9 cellular contexts compared by ENCODE assay signal in the genomic region with DNA sequence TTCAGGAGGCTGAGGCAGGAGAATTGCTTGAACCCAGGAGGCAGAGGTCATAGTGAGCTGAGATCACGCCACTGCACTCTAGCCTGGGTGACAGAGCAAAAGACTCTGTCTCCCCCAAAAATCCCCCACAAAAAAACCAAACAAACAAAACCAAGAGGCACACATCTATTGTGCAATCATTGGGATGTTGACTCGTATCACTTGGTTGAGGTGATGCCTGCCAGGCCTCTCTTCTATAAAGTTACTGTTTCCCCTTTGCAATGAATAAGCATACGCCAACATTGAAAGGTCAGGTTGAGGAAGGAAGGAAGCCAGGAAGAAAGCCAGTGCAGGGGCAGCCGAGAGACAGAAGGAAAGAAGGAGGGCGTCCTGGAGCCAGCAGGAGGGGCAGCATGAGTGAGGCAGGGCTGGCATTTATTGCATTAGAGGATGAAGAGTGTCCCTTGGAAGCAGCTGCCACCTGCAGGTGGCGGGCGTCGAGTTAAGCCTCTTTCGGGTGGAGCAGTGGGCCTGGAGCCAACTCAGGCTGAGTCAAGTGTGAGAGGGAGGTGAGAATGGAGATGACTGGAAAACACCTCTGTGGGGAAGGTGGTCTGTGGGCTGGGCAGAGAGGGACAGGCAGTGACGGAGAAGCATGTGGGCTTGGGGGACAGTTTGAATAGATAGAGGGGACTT. TPM values are rescaled to one million over a fixed set of nuclear protein-coding genes. Genes with fewer than 3 reads are reported as not detected.
DNase-seq lines count a peak whose midpoint lies in the region; ATAC-seq, FAIRE-seq and TF ChIP-seq lines count a peak whose summit lies in the region.
"Had no signal": no experiment of that assay in that cellular context is flagged by ENCODE, and none has a peak within 500 bp of the region (broad histone marks: within the 10 kb centered on the region; RNA-seq: fewer than 3 reads in every experiment).

No MANE protein-coding gene starts in this region.

- H3K9me3 ChIP-seq in Caco-2: no peaks in the 10 kb centered on the region
- H3K9me3 ChIP-seq in body of pancreas: no peaks in the 10 kb centered on the region
- H3K9me3 ChIP-seq: uterus had no signal

- DNase-seq in Caco-2 (no peak), HEK293T (ENCODE audit: extremely low spot score) (peak; percentile 49), NCI-H82 treated with DMSO at 0.1 percent for 48 hours (lab: John Stamatoyannopoulos, UW; ENCODE audit: unreplicated experiment) (peak; percentile 86), body of pancreas (peak; percentile 54 to 83 (median 76)), mucosa of gallbladder (ENCODE audit: low spot score) (peak; percentile 64), GM12892 (ENCODE audit: insufficient read length) (no peak)

- BruUV-seq in Caco-2 (replicated peaks; lab: Mats Ljungman, UMichigan): no TSS peak

- H3K27me3 Mint-ChIP-seq in Caco-2 (ENCODE audit: insufficient read depth, unreplicated experiment): no peaks in the 10 kb centered on the region

- H3K4me3 Mint-ChIP-seq in Caco-2 (ENCODE audit: unreplicated experiment): no peak overlapping the region

- intact Hi-C loops in Caco-2 (cut with micrococcal nuclease; ENCODE audit: unreplicated experiment) (loop anchor here (10.0 kb wide), 1 partner anchor 204 kb away; no protein-coding TSS in a partner anchor), body of pancreas (cut with DNase I) (no loop called here)

- H3K9me3 Mint-ChIP-seq in Caco-2 (ENCODE audit: unreplicated experiment): no peaks in the 10 kb centered on the region

- 31 to 37% methylated on average over 10 of the region's 10 CpGs for WGBS in body of pancreas, 2 donors

- TF ChIP-seq POLR2A in body of pancreas (IDR thresholded peaks at IDR 0.05): no peak
- TF ChIP-seq POLR2A in GM12892 (IDR thresholded peaks at IDR 0.05; ENCODE audit: low read depth, low read length): no peak

- H3K4me1 Mint-ChIP-seq in Caco-2 (ENCODE audit: low read depth, unreplicated experiment): no peaks in the 10 kb centered on the region

- H3K27ac Mint-ChIP-seq in Caco-2 (ENCODE audit: unreplicated experiment): peak overlapping the region; percentile 45

- H3K27me3 ChIP-seq in Caco-2 (replicated peaks; ENCODE audit: control insufficient read depth, insufficient read depth, low read length) (no peaks in the 10 kb centered on the region), body of pancreas (no peaks in the 10 kb centered on the region)
- H3K27me3 ChIP-seq: uterus had no signal

- CTCF ChIA-PET in Caco-2 (lab: Charles Lee) (no interaction called here), HEK293T (lab: Yijun Ruan, JAX) (interaction anchor here (0.9 to 1.2 kb wide), 2 partner anchors 35 to 88 kb away, joined by 3 read pairs; no protein-coding TSS in a partner anchor)

- ATAC-seq in body of pancreas (no peak), HG02642 (IDR thresholded peaks at IDR 0.05; ENCODE audit: poor library complexity, unreplicated experiment) (no peak), HG02763 (IDR thresholded peaks at IDR 0.05; ENCODE audit: unreplicated experiment) (no peak)

- TF ChIP-seq CTCF in Caco-2 (IDR thresholded peaks at IDR 0.05; ENCODE audit: insufficient read depth in 1 of 2, low read depth in 1 of 2, low read length in 1 of 2, severe bottlenecking in 1 of 2, unreplicated experiment in 1 of 2): peak in 1 of 2 experiments; percentile 19
- TF ChIP-seq CTCF in body of pancreas (IDR thresholded peaks at IDR 0.05): peak in 4 of 7 experiments; percentile 34 to 45 (median 38)

- H3K4me3 ChIP-seq in Caco-2 (ENCODE audit: low read depth, low read length) (no peak overlapping the region), body of pancreas (no peak overlapping the region)
- H3K4me3 ChIP-seq: uterus had no signal

- FAIRE-seq in GM12892 (lab: Jason Lieb, UNC): no peak

- no peaks in the 10 kb centered on the region for H3K36me3 Mint-ChIP-seq in Caco-2 (ENCODE audit: insufficient read depth, unreplicated experiment)

- POLR2A ChIA-PET in Caco-2 (lab: Charles Lee): no interaction called here
- POLR2A ChIA-PET in HEK293T (lab: Yijun Ruan, JAX): no interaction called here

- peaks cover 10% of the 10 kb centered on the region for H3K4me1 ChIP-seq in Caco-2
- peaks cover 12% of the 10 kb centered on the region for H3K4me1 ChIP-seq in body of pancreas

- no peak overlapping the region for H3K27ac ChIP-seq in body of pancreas
- H3K27ac ChIP-seq: uterus had no signal

- H3K36me3 ChIP-seq in Caco-2 (ENCODE audit: control insufficient read depth, insufficient read depth, low read length): no peaks in the 10 kb centered on the region
- H3K36me3 ChIP-seq in body of pancreas (replicated peaks in 1 of 2; ENCODE audit: insufficient read depth in 1 of 2, low read depth in 2 of 2): no peaks in the 10 kb centered on the region
- H3K36me3 ChIP-seq: uterus had no signal

TF ChIP-seq in HEK293T, 16 proteins besides CTCF, POLR2A, EP300 and RAD21:
- TF ChIP-seq, protein P1, sequence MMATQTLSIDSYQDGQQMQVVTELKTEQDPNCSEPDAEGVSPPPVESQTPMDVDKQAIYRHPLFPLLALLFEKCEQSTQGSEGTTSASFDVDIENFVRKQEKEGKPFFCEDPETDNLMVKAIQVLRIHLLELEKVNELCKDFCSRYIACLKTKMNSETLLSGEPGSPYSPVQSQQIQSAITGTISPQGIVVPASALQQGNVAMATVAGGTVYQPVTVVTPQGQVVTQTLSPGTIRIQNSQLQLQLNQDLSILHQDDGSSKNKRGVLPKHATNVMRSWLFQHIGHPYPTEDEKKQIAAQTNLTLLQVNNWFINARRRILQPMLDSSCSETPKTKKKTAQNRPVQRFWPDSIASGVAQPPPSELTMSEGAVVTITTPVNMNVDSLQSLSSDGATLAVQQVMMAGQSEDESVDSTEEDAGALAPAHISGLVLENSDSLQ (IDR thresholded peaks at IDR 0.05): no peak
- TF ChIP-seq TARDBP (IDR thresholded peaks at IDR 0.05) (no peak), SUZ12 (IDR thresholded peaks at IDR 0.05) (no peak), FOXA1 (IDR thresholded peaks at IDR 0.05) (no peak), ZNF384 (IDR thresholded peaks at IDR 0.05) (no peak)

RNA-seq across cellular contexts. Expression of gene CSPG4, which starts 8.3 kb away (rescaled TPM):
- total RNA-seq in Caco-2 (2022): 0.12 and 0.20 TPM in 2 replicates
- 10 to 100 TPM in 1 of 2 donors, 1 to 10 TPM in 1; 3.1 to 13.8 TPM for total RNA-seq in body of pancreas
- 20.5 TPM for total RNA-seq in mucosa of gallbladder
- 0.02 TPM for polyA plus RNA-seq in GM12892 (2012; ENCODE audit: missing spikeins)

Comparison
In these comparisons a context has a peak if more than half of its experiments do, and no peak if none do; other contexts are left out.
1. DNase-seq: peak in HEK293T (single experiment), NCI-H82 treated with DMSO at 0.1 percent for 48 hours (single experiment), body of pancreas (4 of 4) and mucosa of gallbladder (single experiment); none in Caco-2 (0 of 2) and GM12892 (single experiment).